ENCODE assay signal across 18 cellular contexts in the genomic region with DNA sequence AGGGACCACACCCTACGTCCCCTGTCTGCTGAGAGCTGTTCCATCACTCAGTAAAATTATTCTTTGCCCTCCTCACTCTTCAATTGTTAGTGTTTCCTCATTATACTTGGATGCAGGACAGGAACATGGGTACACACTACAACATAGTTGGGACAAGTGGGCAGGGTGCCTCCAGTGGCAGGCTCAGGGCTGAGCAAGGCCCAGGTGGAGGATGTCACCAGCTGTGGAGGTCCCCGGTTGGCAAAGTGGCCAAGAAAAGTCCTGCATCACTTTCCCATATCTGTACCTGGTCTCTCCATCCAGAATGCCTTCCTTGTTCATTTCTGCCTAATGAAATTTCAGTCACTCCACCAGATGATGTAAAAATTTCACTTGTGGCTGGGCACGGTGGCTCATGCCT.
DNase-seq lines count a peak whose midpoint lies in the region; TF ChIP-seq lines count a peak whose summit lies in the region.
"Had no signal": no experiment of that assay in that cellular context is flagged by ENCODE, and none has a peak within 500 bp of the region (broad histone marks: within the 10 kb centered on the region; RNA-seq: fewer than 3 reads in every experiment).

No MANE protein-coding gene starts in this region.

- intact Hi-C loops in Caco-2 (cut with micrococcal nuclease; ENCODE audit: unreplicated experiment), result no loop called here

- CTCF ChIA-PET in Caco-2 (lab: Charles Lee), result no interaction called here

- H3K4me1 ChIP-seq in Caco-2, result 0 out of 2 replicates have a peak, but pooled peaks cover 7% of the 10 kb centered on the region
- H3K4me1 ChIP-seq in parathyroid adenoma, result peaks cover 4% of the 10 kb centered on the region
- no peaks in the 10 kb centered on the region for H3K4me1 ChIP-seq in BE2C

- no peaks in the 10 kb centered on the region for H3K79me2 ChIP-seq in parathyroid adenoma

- H3K4me3 ChIP-seq in Caco-2 (ENCODE audit: low read depth, low read length), result no peak overlapping the region
- H3K4me3 ChIP-seq in WERI-Rb-1 (ENCODE audit: low read depth, low read length), result no peak overlapping the region
- H3K4me3 ChIP-seq in parathyroid adenoma (ENCODE audit: low read depth, low read length), result no peak overlapping the region
- no peak overlapping the region for H3K4me3 ChIP-seq in BE2C (ENCODE audit: low read depth, low read length)

- DNase-seq in activated naive CD4-positive, alpha-beta T cell treated with Interleukin-2 at 50 U/mL for 16 hours, result no peak
- DNase-seq in Caco-2 (no peak), WERI-Rb-1 (no peak), BE2C (no peak), AG08395 (ENCODE audit: low spot score) (no peak), GF-D8 (lab: John Stamatoyannopoulos, UW) (no peak)
- DNase-seq: AML-193; C1 segment of cervical spinal cord; CD4-positive, alpha-beta memory T cell; COR-L47; DMS79; EL; GDM1; H7; HCEC 1CT had no signal

- H3K9me3 Mint-ChIP-seq in activated naive CD4-positive, alpha-beta T cell treated with anti-CD3 and anti-CD28 coated beads, Interleukin-2, amount 50 U/mL, for 24 hours, result peaks cover 18% of the 10 kb centered on the region
- no peaks in the 10 kb centered on the region for H3K9me3 Mint-ChIP-seq in Caco-2 (ENCODE audit: unreplicated experiment)

- no peaks in the 10 kb centered on the region for H3K27me3 Mint-ChIP-seq in activated naive CD4-positive, alpha-beta T cell treated with anti-CD3 and anti-CD28 coated beads, Interleukin-2, amount 50 U/mL, for 24 hours
- H3K27me3 Mint-ChIP-seq in Caco-2 (ENCODE audit: insufficient read depth, unreplicated experiment), result no peaks in the 10 kb centered on the region

- H2AFZ ChIP-seq in parathyroid adenoma, result peak overlapping the region; percentile 30

- TF ChIP-seq CTCF in Caco-2 (IDR thresholded peaks at IDR 0.05; ENCODE audit: insufficient read depth in 1 of 2, low read depth in 1 of 2, low read length in 1 of 2, severe bottlenecking in 1 of 2, unreplicated experiment in 1 of 2), result no peak
- 0 out of 2 replicates have a peak, but pooled peaks have one; percentile 9 for TF ChIP-seq CTCF in WERI-Rb-1 (IDR thresholded peaks at IDR 0.05; ENCODE audit: low read depth, low read length)
- TF ChIP-seq CTCF in parathyroid adenoma (IDR thresholded peaks at IDR 0.05), result no peak
- no peak for TF ChIP-seq CTCF in BE2C (IDR thresholded peaks at IDR 0.05; ENCODE audit: low read depth, low read length)

- H3K27me3 ChIP-seq in Caco-2 (replicated peaks; ENCODE audit: control insufficient read depth, insufficient read depth, low read length) (no peaks in the 10 kb centered on the region), WERI-Rb-1 (ENCODE audit: insufficient read depth, low read depth, severe bottlenecking) (no peaks in the 10 kb centered on the region), parathyroid adenoma (ENCODE audit: control insufficient read depth, insufficient read depth, low read length) (no peaks in the 10 kb centered on the region), BE2C (peaks cover 23% of the 10 kb centered on the region)

- no peak overlapping the region for H3K27ac ChIP-seq in WERI-Rb-1
- no peak overlapping the region for H3K27ac ChIP-seq in parathyroid adenoma
- H3K27ac ChIP-seq: 22Rv1 had no signal

- H3K9ac ChIP-seq in parathyroid adenoma, result no peak overlapping the region

- peaks cover 14% of the 10 kb centered on the region for H3K36me3 Mint-ChIP-seq in activated naive CD4-positive, alpha-beta T cell treated with anti-CD3 and anti-CD28 coated beads, Interleukin-2, amount 50 U/mL, for 24 hours
- no peaks in the 10 kb centered on the region for H3K36me3 Mint-ChIP-seq in Caco-2 (ENCODE audit: insufficient read depth, unreplicated experiment)

- no peak overlapping the region for H3K4me2 ChIP-seq in parathyroid adenoma (ENCODE audit: low read length)

- no peak overlapping the region for H3K4me3 Mint-ChIP-seq in activated naive CD4-positive, alpha-beta T cell treated with anti-CD3 and anti-CD28 coated beads, Interleukin-2, amount 50 U/mL, for 24 hours
- H3K4me3 Mint-ChIP-seq in Caco-2 (ENCODE audit: unreplicated experiment), result no peak overlapping the region
- H3K4me3 Mint-ChIP-seq: CD4-positive, alpha-beta memory T cell had no signal

- H3K4me1 Mint-ChIP-seq in activated naive CD4-positive, alpha-beta T cell treated with anti-CD3 and anti-CD28 coated beads, Interleukin-2, amount 50 U/mL, for 24 hours, result no peaks in the 10 kb centered on the region
- H3K4me1 Mint-ChIP-seq in Caco-2 (ENCODE audit: low read depth, unreplicated experiment), result peaks cover 18% of the 10 kb centered on the region
- H3K4me1 Mint-ChIP-seq: CD4-positive, alpha-beta memory T cell had no signal

- no TSS peak for BruUV-seq in Caco-2 (replicated peaks; lab: Mats Ljungman, UMichigan)

- peaks cover 8% of the 10 kb centered on the region; the same call in 1 of the 2 replicates for H3K9me3 ChIP-seq in Caco-2
- H3K9me3 ChIP-seq in WERI-Rb-1 (ENCODE audit: severe bottlenecking), result no peaks in the 10 kb centered on the region
- no peaks in the 10 kb centered on the region for H3K9me3 ChIP-seq in parathyroid adenoma (ENCODE audit: control insufficient read depth, low read length)
- no peaks in the 10 kb centered on the region for H3K9me3 ChIP-seq in BE2C

- H3K36me3 ChIP-seq in Caco-2 (ENCODE audit: control insufficient read depth, insufficient read depth, low read length) (no peaks in the 10 kb centered on the region), WERI-Rb-1 (no peaks in the 10 kb centered on the region), parathyroid adenoma (ENCODE audit: control insufficient read depth, insufficient read depth, low read length) (no peaks in the 10 kb centered on the region), BE2C (no peaks in the 10 kb centered on the region)

- POLR2A ChIA-PET in Caco-2 (lab: Charles Lee), result no interaction called here

- peak overlapping the region; percentile 26 for H3K27ac Mint-ChIP-seq in activated naive CD4-positive, alpha-beta T cell treated with anti-CD3 and anti-CD28 coated beads, Interleukin-2, amount 50 U/mL, for 24 hours
- H3K27ac Mint-ChIP-seq in Caco-2 (ENCODE audit: unreplicated experiment), result peak overlapping the region; percentile 13
- H3K27ac Mint-ChIP-seq: CD4-positive, alpha-beta memory T cell had no signal
